Comparison of ENCODE assay signal across 8 cellular contexts in genomic region chr7:139775829-139776266, GRCh38. TPM values are rescaled to one million over a fixed set of nuclear protein-coding genes. Genes with fewer than 3 reads are reported as not detected.
DNase-seq lines count a peak whose midpoint lies in the region; ATAC-seq and TF ChIP-seq lines count a peak whose summit lies in the region.

No MANE protein-coding gene starts in this region.

- peak overlapping the region; percentile 65 for H3K4me3 ChIP-seq in colonic mucosa

- no peak overlapping the region for H4K91ac ChIP-seq in H9 (ENCODE audit: insufficient read length, low read depth, low read length)

- POLR2A ChIA-PET in activated B cell treated with CpG ODN at 0.5 μM for 24 hours (lab: Charles Lee), result no interaction called here

- no peak overlapping the region for H3K56ac ChIP-seq in H9 (ENCODE audit: insufficient read length, low read depth, low read length)

- H3T11ph ChIP-seq in H9 (ENCODE audit: low read length), result no peak overlapping the region

- no peak overlapping the region for H2BK5ac ChIP-seq in H9 (ENCODE audit: insufficient read length, low read length)

- H3K9ac ChIP-seq in H9 (ENCODE audit: extremely low read depth, insufficient read length, low read length) (no peak overlapping the region), colonic mucosa (ENCODE audit: low read depth in 2 of 2, low read length in 2 of 2) (peak overlapping the region; percentile 74 to 92)

- no peaks in the 10 kb centered on the region for H3K4me1 ChIP-seq in H9 (ENCODE audit: insufficient read depth, low read length)
- peaks cover 14% of the 10 kb centered on the region for H3K4me1 ChIP-seq in colonic mucosa

- H3K9me3 Mint-ChIP-seq in H9, result no peaks in the 10 kb centered on the region; a peak in 2 of 5 replicates
- H3K9me3 Mint-ChIP-seq in activated B cell treated with CpG ODN at 0.5 μM for 24 hours, result no peaks in the 10 kb centered on the region

- intact Hi-C loops in activated B cell treated with CpG ODN at 0.5 μM for 24 hours (cut with micrococcal nuclease), result loop anchor here (1.0 to 10.0 kb wide), 16 partner anchors 53 to 1239 kb away; partner anchors contain the start of genes MKRN1, MRPS33, PARP12 and TBXAS1
- intact Hi-C loops in colonic mucosa (cut with DNase I), result loop anchor here (5.0 to 10.0 kb wide), 2 partner anchors 131 to 226 kb away; no protein-coding TSS in a partner anchor

- H2AK5ac ChIP-seq in H9 (ENCODE audit: insufficient read length, low read length), result no peak overlapping the region

- no peaks in the 10 kb centered on the region for H3K36me3 ChIP-seq in colonic mucosa

- H3K4me3 Mint-ChIP-seq in H9, result peak overlapping the region; percentile 62 to 91
- peak overlapping the region; percentile 99 for H3K4me3 Mint-ChIP-seq in activated B cell treated with CpG ODN at 0.5 μM for 24 hours

- no peak overlapping the region for H3K14ac ChIP-seq in H9 (ENCODE audit: insufficient read depth, low read length)

- H3K36me3 Mint-ChIP-seq in H9 (ENCODE audit: insufficient read depth in 1 of 3, low read depth in 3 of 3), result no peaks in the 10 kb centered on the region; a peak in 1 of 7 replicates
- H3K36me3 Mint-ChIP-seq in activated B cell treated with CpG ODN at 0.5 μM for 24 hours (ENCODE audit: low read depth), result peaks cover 9% of the 10 kb centered on the region

- no peak overlapping the region for H2BK120ac ChIP-seq in H9 (ENCODE audit: low read depth, low read length, poor library complexity, severe bottlenecking)

- peaks cover 8% of the 10 kb centered on the region for H3K23me2 ChIP-seq in H9 (ENCODE audit: insufficient read length, low read depth, low read length, poor library complexity, severe bottlenecking)

- no peak overlapping the region for H3K23ac ChIP-seq in H9 (ENCODE audit: insufficient read length, low read depth, low read length)

- no peaks in the 10 kb centered on the region for H3K79me2 ChIP-seq in H9 (ENCODE audit: insufficient read depth, low read length)

- H2BK15ac ChIP-seq in H9 (ENCODE audit: low read depth, low read length), result no peak overlapping the region

- H4K8ac ChIP-seq in H9 (replicated peaks; ENCODE audit: insufficient read length, low read depth, low read length), result no peak overlapping the region

- DNase-seq in DMS 273 treated with DMSO at 0.1 percent for 48 hours (lab: John Stamatoyannopoulos, UW) (peak; percentile 57), H9 (no peak), NCI-H2171 (lab: John Stamatoyannopoulos, UW) (peak; percentile 52), activated B cell treated with CpG ODN at 0.5 μM for 24 hours (peak; percentile 25), colonic mucosa (peak; percentile 82), left kidney (ENCODE audit: low read depth, low spot score) (peak; percentile 92)
- DNase-seq in stimulated activated CD4-positive, alpha-beta T cell treated with anti-CD3 and anti-CD28 coated beads, Interleukin-1b, Interleukin-23, amount 100 ng/mL, for 4 hours (ENCODE audit: low read depth in 2 of 2), result peak; percentile 13 to 44

- H2AFZ ChIP-seq in H9 (ENCODE audit: low read length), result no peak overlapping the region

- no peak overlapping the region for H3K4ac ChIP-seq in H9 (ENCODE audit: low read depth, low read length)

- CTCF ChIA-PET in activated B cell treated with CpG ODN at 0.5 μM for 24 hours (lab: Charles Lee), result no interaction called here

- H4K5ac ChIP-seq in H9 (ENCODE audit: insufficient read length, low read depth, low read length), result no peak overlapping the region

- H3K79me1 ChIP-seq in H9 (ENCODE audit: insufficient read depth, low read depth, low read length, poor library complexity, severe bottlenecking), result no peaks in the 10 kb centered on the region

- ATAC-seq in activated B cell treated with CpG ODN at 0.5 μM for 24 hours (ENCODE audit: low read depth), result peak; percentile 31
- ATAC-seq in HG03045 (IDR thresholded peaks at IDR 0.05; ENCODE audit: unreplicated experiment), result no peak

- H2BK20ac ChIP-seq in H9 (ENCODE audit: low read depth, low read length, poor library complexity, severe bottlenecking), result no peak overlapping the region

- H3K27me3 ChIP-seq in H9 (ENCODE audit: insufficient read depth, low read length) (peaks cover 17% of the 10 kb centered on the region; the same call in 1 of the 2 replicates), colonic mucosa (no peaks in the 10 kb centered on the region)

- TF ChIP-seq CTCF in H9 (conservative IDR thresholded peaks at IDR 0.05), result peak; percentile 73
- no peak for TF ChIP-seq CTCF in activated B cell treated with CpG ODN at 0.5 μM for 24 hours (IDR thresholded peaks at IDR 0.05)
- peak; percentile 59 for TF ChIP-seq CTCF in colonic mucosa (IDR thresholded peaks at IDR 0.05)

- H3K18ac ChIP-seq in H9 (ENCODE audit: insufficient read length, low read depth, low read length), result no peak overlapping the region

- H3K27ac Mint-ChIP-seq in H9 (no peak overlapping the region), activated B cell treated with CpG ODN at 0.5 μM for 24 hours (peak overlapping the region; percentile 94)

- H2BK12ac ChIP-seq in H9 (ENCODE audit: insufficient read length, low read depth, low read length), result no peak overlapping the region

- H3K27me3 Mint-ChIP-seq in H9 (ENCODE audit: low read depth) (peaks cover 48% of the 10 kb centered on the region), activated B cell treated with CpG ODN at 0.5 μM for 24 hours (peaks cover 3% of the 10 kb centered on the region)

- no peak overlapping the region for H3K4me2 ChIP-seq in H9 (ENCODE audit: insufficient read depth, insufficient read length, low read length)

- WGBS in H9 (ENCODE audit: extremely low coverage, insufficient read length, low lambda C conversion rate), result no CpG with 5 or more reads among the region's 11 CpGs

- H4K20me1 ChIP-seq in H9 (ENCODE audit: control insufficient read depth, insufficient read depth, insufficient read length), result no peaks in the 10 kb centered on the region

- peaks cover 27% of the 10 kb centered on the region in 2 experiments for H3K4me1 Mint-ChIP-seq in H9
- H3K4me1 Mint-ChIP-seq in activated B cell treated with CpG ODN at 0.5 μM for 24 hours, result peaks cover 59% of the 10 kb centered on the region

- H3K9me3 ChIP-seq in H9 (ENCODE audit: control insufficient read depth, low read depth, low read length), result no peaks in the 10 kb centered on the region
- H3K9me3 ChIP-seq in colonic mucosa, result no peaks in the 10 kb centered on the region

- H3K27ac ChIP-seq in H9 (ENCODE audit: insufficient read length, low read depth, low read length) (no peak overlapping the region), colonic mucosa (peak overlapping the region; percentile 60)

RNA-seq across cellular contexts. Expression of gene HIPK2, which starts 1.9 kb away (rescaled TPM):
- total RNA-seq in H9 (2021) (19.0 and 21.9 TPM in 2 replicates), activated B cell treated with CpG ODN at 0.5 μM for 24 hours (21.1 and 23.0 TPM in 2 replicates), colonic mucosa (10 to 100 TPM; 25.3 to 28.4 TPM)

RNA-seq across cellular contexts. Expression of gene TBXAS1, which starts 53.2 kb away (rescaled TPM):
- total RNA-seq in H9 (2021) (0.39 and 1.4 TPM in 2 replicates), activated B cell treated with CpG ODN at 0.5 μM for 24 hours (2.0 and 3.8 TPM in 2 replicates), colonic mucosa (10 to 100 TPM; 12.0 to 17.0 TPM)
